ENCODE assay signal across 8 cellular contexts in the genomic region with DNA sequence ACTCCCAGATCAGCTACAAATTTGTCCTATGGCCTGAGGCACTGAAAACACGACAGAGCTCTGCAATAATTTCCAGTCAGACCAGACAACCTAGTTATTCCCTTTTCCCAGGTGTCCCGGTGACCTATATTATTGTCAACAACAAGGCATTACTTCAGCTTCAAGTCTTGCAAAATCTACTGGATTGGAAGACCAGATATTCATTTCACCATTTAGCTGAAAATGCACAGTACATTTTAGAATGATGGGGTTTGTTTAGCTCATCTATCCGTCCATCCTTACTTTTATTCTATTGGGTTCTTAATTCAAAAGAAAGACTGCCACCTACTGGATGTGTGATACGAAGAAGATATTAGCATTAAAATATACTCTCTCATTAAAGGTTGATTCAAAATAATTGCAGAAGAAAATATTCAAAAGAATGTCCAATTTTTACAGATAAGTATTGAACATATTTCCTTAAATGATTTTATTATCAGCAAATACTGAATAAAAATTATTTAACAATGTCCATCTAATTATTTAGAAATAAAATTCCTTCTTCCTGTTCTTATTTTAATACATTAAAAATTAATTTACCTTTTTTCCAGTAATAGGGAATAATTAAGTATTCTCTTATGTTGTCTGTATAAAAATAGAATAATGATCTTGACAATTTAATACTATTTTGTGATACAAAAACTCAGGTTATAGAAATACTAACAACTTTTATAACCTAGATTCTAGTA.
A peak's percentile ranks its signal among the peaks of the same experiment; 100 is the strongest.
DNase-seq lines count a peak whose midpoint lies in the region.

No MANE protein-coding gene starts in this region.

- no peak overlapping the region for H3K4me3 ChIP-seq in trophoblast cell (ENCODE audit: low read depth, low read length)

- H3K4me1 ChIP-seq in trophoblast cell (ENCODE audit: control insufficient read depth in 1 of 2, insufficient read depth in 2 of 2, low read length in 2 of 2): no peaks in the 10 kb centered on the region

- H3K27ac ChIP-seq in trophoblast cell (ENCODE audit: low read depth, low read length): no peak overlapping the region

- no peak overlapping the region for H3K23ac ChIP-seq in trophoblast cell (ENCODE audit: low read length)

- no peaks in the 10 kb centered on the region for H3K36me3 ChIP-seq in trophoblast cell (ENCODE audit: control insufficient read depth in 1 of 2, insufficient read depth in 2 of 2, low read length in 2 of 2)

- H3K9me3 ChIP-seq in trophoblast cell (ENCODE audit: insufficient read depth, low read depth, low read length): no peaks in the 10 kb centered on the region

- H3K18ac ChIP-seq in trophoblast cell (ENCODE audit: low read length): no peak overlapping the region

- no peak overlapping the region for H4K91ac ChIP-seq in trophoblast cell (ENCODE audit: low read depth, low read length)

- H3K14ac ChIP-seq in trophoblast cell (ENCODE audit: low read length): no peak overlapping the region

- no CpG with 5 or more reads among the region's 4 CpGs for WGBS in trophoblast cell (ENCODE audit: extremely low coverage, insufficient coverage, insufficient read length)

- H4K8ac ChIP-seq in trophoblast cell (ENCODE audit: low read depth, low read length): no peak overlapping the region

- H3K27me3 ChIP-seq in trophoblast cell (ENCODE audit: insufficient read depth, low read length): no peaks in the 10 kb centered on the region

- H2BK12ac ChIP-seq in trophoblast cell (ENCODE audit: low read length): no peak overlapping the region

- no peak overlapping the region for H2BK5ac ChIP-seq in trophoblast cell (ENCODE audit: low read depth, low read length, poor library complexity)

- H3K4ac ChIP-seq in trophoblast cell (ENCODE audit: low read depth, low read length): no peak overlapping the region

- no peak overlapping the region for H4K12ac ChIP-seq in trophoblast cell (ENCODE audit: low read depth, low read length)

- H3K9ac ChIP-seq in trophoblast cell (ENCODE audit: low read length): no peak overlapping the region

- H3K4me2 ChIP-seq in trophoblast cell (ENCODE audit: low read length): peak overlapping the region; percentile 12

- H3K79me1 ChIP-seq in trophoblast cell (ENCODE audit: low read length): no peaks in the 10 kb centered on the region

- peak; percentile 53 for DNase-seq in NCI-H2107 treated with DMSO at 0.1 percent for 48 hours (lab: John Stamatoyannopoulos, UW; ENCODE audit: unreplicated experiment)
- no peak for DNase-seq in NCI-H2107 (lab: John Stamatoyannopoulos, UW)
- peak; percentile 44 to 69 for DNase-seq in NCI-H526 (lab: John Stamatoyannopoulos, UW)
- DNase-seq in dedifferentiated amniotic fluid mesenchymal stem cell (ENCODE audit: extremely low spot score): peak; percentile 62
- DNase-seq in trophoblast cell: peak; percentile 95 to 98
- no peak for DNase-seq in activated gamma-delta T cell (lab: John Stamatoyannopoulos, UW)
- no peak for DNase-seq in nucleus accumbens (lab: John Stamatoyannopoulos, UW)
- DNase-seq in cortex of kidney (lab: John Stamatoyannopoulos, UW): no peak

- no peak overlapping the region for H2AFZ ChIP-seq in trophoblast cell (ENCODE audit: insufficient read depth, low read length, poor library complexity)

- no peaks in the 10 kb centered on the region for H3K79me2 ChIP-seq in trophoblast cell (ENCODE audit: control insufficient read depth, insufficient read depth, low read length, poor library complexity)

- no peak overlapping the region for H2BK120ac ChIP-seq in trophoblast cell (ENCODE audit: insufficient read depth, low read length, poor library complexity)

- no peak overlapping the region for H2AK5ac ChIP-seq in trophoblast cell (ENCODE audit: low read length)

Comparison
In these comparisons a context has a peak if more than half of its experiments do, and no peak if none do; other contexts are left out.
1. DNase-seq: peak in NCI-H2107 treated with DMSO at 0.1 percent for 48 hours (single experiment), NCI-H526 (2 of 2), dedifferentiated amniotic fluid mesenchymal stem cell (single experiment) and trophoblast cell (2 of 2); none in NCI-H2107 (single experiment), activated gamma-delta T cell (single experiment), nucleus accumbens (0 of 56) and cortex of kidney (single experiment).